ENCODE assay signal across 1 cellular context in genomic region chr7:73358590-73359275, GRCh38.
TF ChIP-seq lines count a peak whose summit lies in the region.

No MANE protein-coding gene starts in this region.

TF ChIP-seq in endothelial cell of umbilical vein, 7 proteins besides CTCF, POLR2A, EP300 and RAD21:
- TF ChIP-seq POLR2AphosphoS5 (IDR thresholded peaks at IDR 0.05; ENCODE audit: insufficient read depth, low read depth, low read length) = peak; percentile 2
- TF ChIP-seq FOS (IDR thresholded peaks at IDR 0.05; ENCODE audit: borderline replicate concordance, insufficient read depth, low read length) = no peak
- TF ChIP-seq GATA2 (IDR thresholded peaks at IDR 0.05; ENCODE audit: insufficient read depth, insufficient read length, low read depth, low read length) = no peak
- no peak for TF ChIP-seq EZH2 (IDR thresholded peaks at IDR 0.05; ENCODE audit: borderline replicate concordance, low read depth, low read length, severe bottlenecking)
TF ChIP-seq in endothelial cell of umbilical vein: peak in this region for 1.
